In the genomic region with DNA sequence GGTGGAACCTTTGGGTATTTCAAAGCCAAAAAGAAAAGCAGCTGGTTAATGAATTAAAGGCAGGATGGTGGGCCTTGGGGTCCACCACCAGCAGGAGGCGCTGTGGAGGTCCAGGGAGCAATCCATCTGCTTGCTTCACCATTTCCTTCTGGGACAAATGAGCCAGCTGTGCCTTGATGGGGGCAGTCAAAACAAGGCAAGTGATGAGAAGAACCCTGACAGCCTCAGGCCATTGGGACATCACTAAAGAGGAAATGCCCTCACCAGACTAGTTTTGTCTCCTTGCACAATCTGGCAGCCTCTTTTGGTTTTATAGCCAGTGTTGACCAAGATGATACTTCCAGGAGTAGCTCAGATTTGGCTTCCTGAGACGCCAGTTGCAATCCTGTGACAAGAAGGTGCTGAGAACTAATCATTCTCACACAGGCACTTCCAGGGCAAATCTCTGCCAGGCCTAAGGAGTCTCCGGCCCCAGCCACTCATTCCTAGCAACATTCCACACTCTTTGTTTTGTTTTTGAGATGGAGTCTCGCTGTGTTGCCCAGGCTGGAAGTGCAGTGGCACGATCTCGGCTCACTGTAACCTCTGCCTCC, we compare ENCODE assay signal across 8 cellular contexts. TPM values are rescaled to one million over a fixed set of nuclear protein-coding genes. Genes with fewer than 3 reads are reported as not detected.
A peak's percentile ranks its signal among the peaks of the same experiment; 100 is the strongest.
DNase-seq lines count a peak whose midpoint lies in the region; ATAC-seq lines count a peak whose summit lies in the region.

No MANE protein-coding gene starts in this region.

- POLR2A ChIA-PET in activated CD8-positive, alpha-beta T cell treated with anti-CD3 and anti-CD28 coated beads, Interleukin-2, amount 10 ng/mL, durations not matched to agents 7 days and 5 days (lab: Charles Lee), result interaction anchor here (0.6 kb wide), 1 partner anchor 23 kb away, joined by 3 read pairs; no protein-coding TSS in a partner anchor

- no peaks in the 10 kb centered on the region for H3K9me3 Mint-ChIP-seq in activated CD8-positive, alpha-beta T cell treated with anti-CD3 and anti-CD28 coated beads, Interleukin-2, amount 10 ng/mL, durations not matched to agents 7 days and 5 days (ENCODE audit: insufficient read depth)

- H3K9me3 ChIP-seq in muscle layer of duodenum (ENCODE audit: control insufficient read depth in 1 of 2, low read length in 2 of 2), result no peaks in the 10 kb centered on the region

- no peaks in the 10 kb centered on the region for H3K27me3 Mint-ChIP-seq in activated CD8-positive, alpha-beta T cell treated with anti-CD3 and anti-CD28 coated beads, Interleukin-2, amount 10 ng/mL, durations not matched to agents 7 days and 5 days (ENCODE audit: low read depth)

- CTCF ChIA-PET in activated CD8-positive, alpha-beta T cell treated with anti-CD3 and anti-CD28 coated beads, Interleukin-2, amount 10 ng/mL, durations not matched to agents 7 days and 5 days (lab: Charles Lee), result interaction anchor here (0.6 to 3.9 kb wide), 59 partner anchors 10 to 791 kb away, joined by 3 to 107 read pairs (median 4); partner anchors contain the start of genes WEE1 and ZNF143

- peak; percentile 72 for ATAC-seq in activated CD8-positive, alpha-beta T cell treated with anti-CD3 and anti-CD28 coated beads, Interleukin-2, amount 10 ng/mL, durations not matched to agents 7 days and 5 days
- no peak for ATAC-seq in GM21526 (IDR thresholded peaks at IDR 0.05; ENCODE audit: low FRiP score, unreplicated experiment)

- H3K4me1 ChIP-seq in muscle layer of duodenum (ENCODE audit: control insufficient read depth in 1 of 2, insufficient read depth in 2 of 2, low read length in 2 of 2), result peaks cover 0 to 11% of the 10 kb centered on the region in 2 donors

- H3K4me1 Mint-ChIP-seq in activated CD8-positive, alpha-beta T cell treated with anti-CD3 and anti-CD28 coated beads, Interleukin-2, amount 10 ng/mL, durations not matched to agents 7 days and 5 days (ENCODE audit: low read depth), result peaks cover 5% of the 10 kb centered on the region

- no peak overlapping the region for H3K4me3 ChIP-seq in muscle layer of duodenum (ENCODE audit: low read depth in 1 of 2, low read length in 2 of 2)

- no peaks in the 10 kb centered on the region for H3K27me3 ChIP-seq in muscle layer of duodenum (ENCODE audit: low read depth, low read length)

- no peaks in the 10 kb centered on the region for H3K36me3 ChIP-seq in muscle layer of duodenum (ENCODE audit: control insufficient read depth in 1 of 2, insufficient read depth in 2 of 2, low read length in 2 of 2)

- H3K27ac ChIP-seq in muscle layer of duodenum (ENCODE audit: low read length), result peak overlapping the region; percentile 14

- H3K27ac Mint-ChIP-seq in activated CD8-positive, alpha-beta T cell treated with anti-CD3 and anti-CD28 coated beads, Interleukin-2, amount 10 ng/mL, durations not matched to agents 7 days and 5 days, result no peak overlapping the region

- DNase-seq in NCI-H1417 (lab: John Stamatoyannopoulos, UW), result peak in 2 of 3 experiments; percentile 8 to 73
- no peak for DNase-seq in NCI-H1417 treated with DMSO at 0.1 percent for 48 hours (lab: John Stamatoyannopoulos, UW)
- peak; percentile 28 to 74 for DNase-seq in NCI-H526 (lab: John Stamatoyannopoulos, UW)
- DNase-seq in activated CD8-positive, alpha-beta T cell treated with anti-CD3 and anti-CD28 coated beads, Interleukin-2, amount 10 ng/mL, durations not matched to agents 7 days and 5 days, result peak; percentile 84
- DNase-seq in epidermal melanocyte (ENCODE audit: insufficient read length, low spot score), result peak; percentile 49
- peak; percentile 55 to 74 for DNase-seq in stimulated activated CD8-positive, alpha-beta memory T cell treated with anti-CD3 and anti-CD28 coated beads, Interleukin-7, amount 100 ng/mL, for 1 hour (ENCODE audit: low read depth in 2 of 2)

- H3K36me3 Mint-ChIP-seq in activated CD8-positive, alpha-beta T cell treated with anti-CD3 and anti-CD28 coated beads, Interleukin-2, amount 10 ng/mL, durations not matched to agents 7 days and 5 days (ENCODE audit: low read depth), result no peaks in the 10 kb centered on the region

- no peak overlapping the region for H3K4me3 Mint-ChIP-seq in activated CD8-positive, alpha-beta T cell treated with anti-CD3 and anti-CD28 coated beads, Interleukin-2, amount 10 ng/mL, durations not matched to agents 7 days and 5 days

RNA-seq across cellular contexts. Expression of gene WEE1, which starts 38.2 kb away (rescaled TPM):
- total RNA-seq in activated CD8-positive, alpha-beta T cell treated with anti-CD3 and anti-CD28 coated beads, Interleukin-2, amount 10 ng/mL, durations not matched to agents 7 days and 5 days, result 10 to 100 TPM; 73.3 to 75.1 TPM
